1 cellular context compared by ENCODE assay signal in genomic region chr7:135170223-135170997, GRCh38.
TF ChIP-seq lines count a peak whose summit lies in the region.

A gene with protein sequence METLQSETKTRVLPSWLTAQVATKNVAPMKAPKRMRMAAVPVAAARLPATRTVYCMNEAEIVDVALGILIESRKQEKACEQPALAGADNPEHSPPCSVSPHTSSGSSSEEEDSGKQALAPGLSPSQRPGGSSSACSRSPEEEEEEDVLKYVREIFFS (minus strand): TSS chr7:135170707. CDS start chr7:135168922, 1,785 bp downstream.

TF ChIP-seq in K562, 482 proteins besides CTCF, POLR2A, EP300 and RAD21 (continued from another document and continues in another):
- TF ChIP-seq, protein P1, sequence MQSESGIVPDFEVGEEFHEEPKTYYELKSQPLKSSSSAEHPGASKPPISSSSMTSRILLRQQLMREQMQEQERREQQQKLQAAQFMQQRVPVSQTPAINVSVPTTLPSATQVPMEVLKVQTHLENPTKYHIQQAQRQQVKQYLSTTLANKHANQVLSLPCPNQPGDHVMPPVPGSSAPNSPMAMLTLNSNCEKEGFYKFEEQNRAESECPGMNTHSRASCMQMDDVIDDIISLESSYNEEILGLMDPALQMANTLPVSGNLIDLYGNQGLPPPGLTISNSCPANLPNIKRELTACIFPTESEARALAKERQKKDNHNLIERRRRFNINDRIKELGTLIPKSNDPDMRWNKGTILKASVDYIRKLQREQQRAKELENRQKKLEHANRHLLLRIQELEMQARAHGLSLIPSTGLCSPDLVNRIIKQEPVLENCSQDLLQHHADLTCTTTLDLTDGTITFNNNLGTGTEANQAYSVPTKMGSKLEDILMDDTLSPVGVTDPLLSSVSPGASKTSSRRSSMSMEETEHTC (IDR thresholded peaks at IDR 0.05) = no peak
- peak in 1 of 2 experiments; percentile 87; a peak in 2 of 4 replicates for TF ChIP-seq HDAC1 (IDR thresholded peaks at IDR 0.05)
- TF ChIP-seq ZNF79 (CRISPR knock-in tag; IDR thresholded peaks at IDR 0.05; ENCODE audit: low read depth) = no peak
- TF ChIP-seq RB1 (IDR thresholded peaks at IDR 0.05; ENCODE audit: low read depth) = peak; percentile 99
- TF ChIP-seq ZNF133 (CRISPR knock-in tag; IDR thresholded peaks at IDR 0.05) = no peak
- peak; percentile 44; the same call in 1 of the 2 replicates for TF ChIP-seq TCF7 (IDR thresholded peaks at IDR 0.05; ENCODE audit: borderline replicate concordance)
- TF ChIP-seq, protein P2, sequence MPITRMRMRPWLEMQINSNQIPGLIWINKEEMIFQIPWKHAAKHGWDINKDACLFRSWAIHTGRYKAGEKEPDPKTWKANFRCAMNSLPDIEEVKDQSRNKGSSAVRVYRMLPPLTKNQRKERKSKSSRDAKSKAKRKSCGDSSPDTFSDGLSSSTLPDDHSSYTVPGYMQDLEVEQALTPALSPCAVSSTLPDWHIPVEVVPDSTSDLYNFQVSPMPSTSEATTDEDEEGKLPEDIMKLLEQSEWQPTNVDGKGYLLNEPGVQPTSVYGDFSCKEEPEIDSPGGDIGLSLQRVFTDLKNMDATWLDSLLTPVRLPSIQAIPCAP (CRISPR knock-in tag; IDR thresholded peaks at IDR 0.05; ENCODE audit: borderline replicate concordance) = no peak
- peak; percentile 58; the same call in 1 of the 2 replicates for TF ChIP-seq ZNF766 (CRISPR knock-in tag; conservative IDR thresholded peaks at IDR 0.05)
- TF ChIP-seq ZNF717 (CRISPR knock-in tag; IDR thresholded peaks at IDR 0.05) = no peak
- no peak for TF ChIP-seq MBD1 (CRISPR knock-in tag; IDR thresholded peaks at IDR 0.05)
- TF ChIP-seq HMG20A (CRISPR knock-in tag; conservative IDR thresholded peaks at IDR 0.05) = 0 out of 2 replicates have a peak, but pooled peaks have one; percentile 49
- TF ChIP-seq ZNF445 (CRISPR knock-in tag; IDR thresholded peaks at IDR 0.05; ENCODE audit: low read depth) = 0 out of 2 replicates have a peak, but pooled peaks have one; percentile 25
- 0 out of 2 replicates have a peak, but pooled peaks have one; percentile 5 for TF ChIP-seq HEY1 (CRISPR knock-in tag; IDR thresholded peaks at IDR 0.05; ENCODE audit: borderline replicate concordance)
- TF ChIP-seq YY1 (IDR thresholded peaks at IDR 0.05; ENCODE audit: borderline replicate concordance in 1 of 3, control insufficient read depth in 1 of 3, extremely low read depth in 1 of 3, insufficient read depth in 3 of 3, insufficient read length in 1 of 3, insufficient replicate concordance in 2 of 3, low read depth in 1 of 3, low read length in 2 of 3) = peak in 2 of 3 experiments; percentile 70 to 81
- peak; percentile 86; the same call in 1 of the 2 replicates for TF ChIP-seq FOXO4 (CRISPR knock-in tag; IDR thresholded peaks at IDR 0.05)
- peak; percentile 99 for TF ChIP-seq RBFOX2 (IDR thresholded peaks at IDR 0.05; ENCODE audit: low read depth, low read length)
- no peak for TF ChIP-seq KLF16 (IDR thresholded peaks at IDR 0.05)
- peak; percentile 90 for TF ChIP-seq SIN3B (IDR thresholded peaks at IDR 0.05; ENCODE audit: low read depth)
- 0 out of 2 replicates have a peak, but pooled peaks have one; percentile 8 for TF ChIP-seq SPI1 (IDR thresholded peaks at IDR 0.05; ENCODE audit: borderline replicate concordance, low read depth, low read length)
- no peak; the same call in 1 of the 2 replicates for TF ChIP-seq STAT5A (IDR thresholded peaks at IDR 0.05; ENCODE audit: borderline replicate concordance, low read length)
- TF ChIP-seq RBM22 (IDR thresholded peaks at IDR 0.05; ENCODE audit: low read depth, low read length, poor library complexity, severe bottlenecking) = peak; percentile 94
- peak; percentile 53; the same call in 1 of the 2 replicates for TF ChIP-seq DPF2 (IDR thresholded peaks at IDR 0.05)
- peak; percentile 57; the same call in 1 of the 2 replicates for TF ChIP-seq GTF2A2 (tag; IDR thresholded peaks at IDR 0.05)
- 0 out of 2 replicates have a peak, but pooled peaks have one; percentile 19 for TF ChIP-seq NR3C1 (CRISPR knock-in tag; IDR thresholded peaks at IDR 0.05)
- TF ChIP-seq HOMEZ (CRISPR knock-in tag; IDR thresholded peaks at IDR 0.05) = peak; percentile 78; the same call in 1 of the 2 replicates
- no peak for TF ChIP-seq MED1 (CRISPR knock-in tag; IDR thresholded peaks at IDR 0.05; ENCODE audit: borderline replicate concordance)
- TF ChIP-seq TAF7 (tag; IDR thresholded peaks at IDR 0.05) = peak; percentile 61
- TF ChIP-seq, protein P3, sequence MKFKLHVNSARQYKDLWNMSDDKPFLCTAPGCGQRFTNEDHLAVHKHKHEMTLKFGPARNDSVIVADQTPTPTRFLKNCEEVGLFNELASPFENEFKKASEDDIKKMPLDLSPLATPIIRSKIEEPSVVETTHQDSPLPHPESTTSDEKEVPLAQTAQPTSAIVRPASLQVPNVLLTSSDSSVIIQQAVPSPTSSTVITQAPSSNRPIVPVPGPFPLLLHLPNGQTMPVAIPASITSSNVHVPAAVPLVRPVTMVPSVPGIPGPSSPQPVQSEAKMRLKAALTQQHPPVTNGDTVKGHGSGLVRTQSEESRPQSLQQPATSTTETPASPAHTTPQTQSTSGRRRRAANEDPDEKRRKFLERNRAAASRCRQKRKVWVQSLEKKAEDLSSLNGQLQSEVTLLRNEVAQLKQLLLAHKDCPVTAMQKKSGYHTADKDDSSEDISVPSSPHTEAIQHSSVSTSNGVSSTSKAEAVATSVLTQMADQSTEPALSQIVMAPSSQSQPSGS (CRISPR knock-in tag; IDR thresholded peaks at IDR 0.05) = no peak
- peak; percentile 47; the same call in 1 of the 2 replicates for TF ChIP-seq GTF2F1 (IDR thresholded peaks at IDR 0.05; ENCODE audit: low read depth, low read length)
- TF ChIP-seq FOSL1 (tag; conservative IDR thresholded peaks at IDR 0.05) = no peak
- TF ChIP-seq MCM3 (IDR thresholded peaks at IDR 0.05) = no peak
- no peak for TF ChIP-seq HOXB6 (CRISPR knock-in tag; IDR thresholded peaks at IDR 0.05; ENCODE audit: borderline replicate concordance)
- TF ChIP-seq ZNF589 (CRISPR knock-in tag; IDR thresholded peaks at IDR 0.05; ENCODE audit: low read depth) = peak; percentile 82; the same call in 1 of the 2 replicates
- peak; percentile 89 for TF ChIP-seq TBP (optimal IDR thresholded peaks at IDR 0.05; ENCODE audit: low read depth, low read length)
- TF ChIP-seq ZNF586 (CRISPR knock-in tag; conservative IDR thresholded peaks at IDR 0.05) = 0 out of 2 replicates have a peak, but pooled peaks have one; percentile 26
- peak; percentile 2 to 35; a peak in 2 of 4 replicates for TF ChIP-seq SIX5 (IDR thresholded peaks at IDR 0.05; ENCODE audit: borderline replicate concordance in 1 of 2, insufficient read depth in 1 of 2, low read depth in 1 of 2, low read length in 2 of 2)
- no peak for TF ChIP-seq ZNF23 (CRISPR knock-in tag; IDR thresholded peaks at IDR 0.05)
- TF ChIP-seq CEBPG (CRISPR knock-in tag; IDR thresholded peaks at IDR 0.05) = peak; percentile 51; the same call in 1 of the 2 replicates
- no peak for TF ChIP-seq CEBPG (tag; conservative IDR thresholded peaks at IDR 0.05 in 1 of 2, IDR thresholded peaks at IDR 0.05 in 1 of 2)
- TF ChIP-seq SETDB1 (IDR thresholded peaks at IDR 0.05; ENCODE audit: low read length) = peak; percentile 19
- TF ChIP-seq, protein P4, sequence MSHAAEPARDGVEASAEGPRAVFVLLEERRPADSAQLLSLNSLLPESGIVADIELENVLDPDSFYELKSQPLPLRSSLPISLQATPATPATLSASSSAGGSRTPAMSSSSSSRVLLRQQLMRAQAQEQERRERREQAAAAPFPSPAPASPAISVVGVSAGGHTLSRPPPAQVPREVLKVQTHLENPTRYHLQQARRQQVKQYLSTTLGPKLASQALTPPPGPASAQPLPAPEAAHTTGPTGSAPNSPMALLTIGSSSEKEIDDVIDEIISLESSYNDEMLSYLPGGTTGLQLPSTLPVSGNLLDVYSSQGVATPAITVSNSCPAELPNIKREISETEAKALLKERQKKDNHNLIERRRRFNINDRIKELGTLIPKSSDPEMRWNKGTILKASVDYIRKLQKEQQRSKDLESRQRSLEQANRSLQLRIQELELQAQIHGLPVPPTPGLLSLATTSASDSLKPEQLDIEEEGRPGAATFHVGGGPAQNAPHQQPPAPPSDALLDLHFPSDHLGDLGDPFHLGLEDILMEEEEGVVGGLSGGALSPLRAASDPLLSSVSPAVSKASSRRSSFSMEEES (CRISPR knock-in tag; IDR thresholded peaks at IDR 0.05) = no peak
- peak; percentile 88; the same call in 1 of the 2 replicates for TF ChIP-seq NR1H2 (CRISPR knock-in tag; IDR thresholded peaks at IDR 0.05)
- TF ChIP-seq SNIP1 (IDR thresholded peaks at IDR 0.05; ENCODE audit: low read depth) = no peak; the same call in 1 of the 2 replicates
- TF ChIP-seq NR2C2 (CRISPR knock-in tag; IDR thresholded peaks at IDR 0.05) = peak; percentile 92
- TF ChIP-seq NR2C2 (tag; IDR thresholded peaks at IDR 0.05) = peak; percentile 98
- TF ChIP-seq ZNF41 (CRISPR knock-in tag; conservative IDR thresholded peaks at IDR 0.05) = peak; percentile 7; the same call in 1 of the 2 replicates
- peak; percentile 16; the same call in 1 of the 2 replicates for TF ChIP-seq TGIF2 (CRISPR knock-in tag; IDR thresholded peaks at IDR 0.05)
- TF ChIP-seq, protein P5, sequence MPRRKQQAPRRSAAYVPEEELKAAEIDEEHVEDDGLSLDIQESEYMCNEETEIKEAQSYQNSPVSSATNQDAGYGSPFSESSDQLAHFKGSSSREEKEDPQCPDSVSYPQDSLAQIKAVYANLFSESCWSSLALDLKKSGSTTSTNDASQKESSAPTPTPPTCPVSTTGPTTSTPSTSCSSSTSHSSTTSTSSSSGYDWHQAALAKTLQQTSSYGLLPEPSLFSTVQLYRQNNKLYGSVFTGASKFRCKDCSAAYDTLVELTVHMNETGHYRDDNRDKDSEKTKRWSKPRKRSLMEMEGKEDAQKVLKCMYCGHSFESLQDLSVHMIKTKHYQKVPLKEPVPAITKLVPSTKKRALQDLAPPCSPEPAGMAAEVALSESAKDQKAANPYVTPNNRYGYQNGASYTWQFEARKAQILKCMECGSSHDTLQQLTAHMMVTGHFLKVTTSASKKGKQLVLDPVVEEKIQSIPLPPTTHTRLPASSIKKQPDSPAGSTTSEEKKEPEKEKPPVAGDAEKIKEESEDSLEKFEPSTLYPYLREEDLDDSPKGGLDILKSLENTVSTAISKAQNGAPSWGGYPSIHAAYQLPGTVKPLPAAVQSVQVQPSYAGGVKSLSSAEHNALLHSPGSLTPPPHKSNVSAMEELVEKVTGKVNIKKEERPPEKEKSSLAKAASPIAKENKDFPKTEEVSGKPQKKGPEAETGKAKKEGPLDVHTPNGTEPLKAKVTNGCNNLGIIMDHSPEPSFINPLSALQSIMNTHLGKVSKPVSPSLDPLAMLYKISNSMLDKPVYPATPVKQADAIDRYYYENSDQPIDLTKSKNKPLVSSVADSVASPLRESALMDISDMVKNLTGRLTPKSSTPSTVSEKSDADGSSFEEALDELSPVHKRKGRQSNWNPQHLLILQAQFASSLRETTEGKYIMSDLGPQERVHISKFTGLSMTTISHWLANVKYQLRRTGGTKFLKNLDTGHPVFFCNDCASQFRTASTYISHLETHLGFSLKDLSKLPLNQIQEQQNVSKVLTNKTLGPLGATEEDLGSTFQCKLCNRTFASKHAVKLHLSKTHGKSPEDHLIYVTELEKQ (CRISPR knock-in tag; IDR thresholded peaks at IDR 0.05) = 0 out of 2 replicates have a peak, but pooled peaks have one; percentile 24
- no peak for TF ChIP-seq CREBBP (IDR thresholded peaks at IDR 0.05; ENCODE audit: low read depth, low read length)
- TF ChIP-seq, protein P6, sequence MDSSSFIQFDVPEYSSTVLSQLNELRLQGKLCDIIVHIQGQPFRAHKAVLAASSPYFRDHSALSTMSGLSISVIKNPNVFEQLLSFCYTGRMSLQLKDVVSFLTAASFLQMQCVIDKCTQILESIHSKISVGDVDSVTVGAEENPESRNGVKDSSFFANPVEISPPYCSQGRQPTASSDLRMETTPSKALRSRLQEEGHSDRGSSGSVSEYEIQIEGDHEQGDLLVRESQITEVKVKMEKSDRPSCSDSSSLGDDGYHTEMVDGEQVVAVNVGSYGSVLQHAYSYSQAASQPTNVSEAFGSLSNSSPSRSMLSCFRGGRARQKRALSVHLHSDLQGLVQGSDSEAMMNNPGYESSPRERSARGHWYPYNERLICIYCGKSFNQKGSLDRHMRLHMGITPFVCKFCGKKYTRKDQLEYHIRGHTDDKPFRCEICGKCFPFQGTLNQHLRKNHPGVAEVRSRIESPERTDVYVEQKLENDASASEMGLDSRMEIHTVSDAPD (CRISPR knock-in tag; IDR thresholded peaks at IDR 0.05) = no peak
